18 cellular contexts compared by ENCODE assay signal in genomic region chr20:33864324-33864963, GRCh38.
"Had no signal": no experiment of that assay in that cellular context is flagged by ENCODE, and none has a peak within 500 bp of the region (broad histone marks: within the 10 kb centered on the region; RNA-seq: fewer than 3 reads in every experiment).

No MANE protein-coding gene starts in this region.

- DNase-seq: activated T-cell treated with anti-CD3 and anti-CD28 coated beads, Interleukin-2, amount 50 U/mL, for 1 hour; amygdala; cerebellar nuclear complex; esophagus squamous epithelium; gastrocnemius medialis; hippocampal formation; kidney glomerular epithelial cell; left ventricle myocardium superior; mammary epithelial cell; natural killer cell; right cardiac atrium; stimulated activated CD4-positive, alpha-beta T cell treated with anti-CD3 and anti-CD28 coated beads, Interleukin-12 subunit alpha, Interleukin-12 subunit beta, amount 100 ng/mL, for 4 hours; stimulated activated CD4-positive, alpha-beta T cell treated with anti-CD3 and anti-CD28 coated beads, Interleukin-4, amount 100 ng/mL, for 4 hours; stimulated activated naive CD8-positive, alpha-beta T cell treated with anti-CD3 and anti-CD28 coated beads, Interleukin-15, Interleukin-2, amounts not matched to agents 100 U/mL and 50 U/mL, for 24 hours; upper lobe of right lung had no signal

- H3K4me3 Mint-ChIP-seq: mesothelial cell of epicardium, natural killer cell had no signal

- H3K27ac ChIP-seq: coronary artery, esophagus squamous epithelium, gastrocnemius medialis, parathyroid adenoma, upper lobe of right lung had no signal

- H3K9me3 Mint-ChIP-seq: mesothelial cell of epicardium, natural killer cell had no signal

- H3K4me1 ChIP-seq: parathyroid adenoma had no signal

- H3K27ac Mint-ChIP-seq: natural killer cell had no signal

- ATAC-seq: gastrocnemius medialis; left ventricle myocardium superior; natural killer cell; right cardiac atrium; stimulated activated naive CD8-positive, alpha-beta T cell treated with anti-CD3 and anti-CD28 coated beads, Interleukin-15, Interleukin-2, amounts not matched to agents 100 U/mL and 50 U/mL, for 24 hours; upper lobe of right lung had no signal

- H2AFZ ChIP-seq: parathyroid adenoma had no signal

- H3K79me2 ChIP-seq: parathyroid adenoma had no signal

- H3K9me3 ChIP-seq: esophagus squamous epithelium, gastrocnemius medialis, upper lobe of right lung had no signal

- H3K36me3 ChIP-seq: esophagus squamous epithelium, gastrocnemius medialis, upper lobe of right lung had no signal

- H3K4me3 ChIP-seq: coronary artery, esophagus squamous epithelium, gastrocnemius medialis, upper lobe of right lung had no signal

- H3K9ac ChIP-seq: parathyroid adenoma had no signal

- H3K27me3 ChIP-seq: esophagus squamous epithelium, gastrocnemius medialis, upper lobe of right lung had no signal

- H3K36me3 Mint-ChIP-seq: mesothelial cell of epicardium, natural killer cell had no signal
